Comparison of ENCODE assay signal across 11 cellular contexts in the genomic region with DNA sequence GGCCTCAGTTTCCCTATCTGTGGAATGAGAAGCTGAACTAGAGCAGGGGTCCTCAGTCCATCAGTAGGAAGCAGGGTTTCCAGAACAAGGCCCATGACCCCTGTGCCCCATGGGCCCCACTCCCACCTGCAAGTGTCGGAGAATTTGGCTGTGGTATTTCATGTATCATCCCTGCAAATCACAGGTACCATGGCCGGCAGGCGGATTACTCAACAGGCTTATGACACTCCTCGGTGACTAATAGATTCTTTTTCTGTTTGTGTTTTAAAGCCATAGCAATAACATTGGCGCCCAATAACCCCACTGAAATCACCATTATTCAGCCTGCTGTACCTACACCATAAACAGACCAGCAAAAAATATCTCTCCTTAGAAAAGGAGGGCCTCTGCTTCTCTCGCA. TPM values are rescaled to one million over a fixed set of nuclear protein-coding genes. Genes with fewer than 3 reads are reported as not detected.
DNase-seq lines count a peak whose midpoint lies in the region; ATAC-seq and TF ChIP-seq lines count a peak whose summit lies in the region.
"Had no signal": no experiment of that assay in that cellular context is flagged by ENCODE, and none has a peak within 500 bp of the region (broad histone marks: within the 10 kb centered on the region; RNA-seq: fewer than 3 reads in every experiment).

No MANE protein-coding gene starts in this region.

- DNase-seq in BJ (ENCODE audit: low read depth) (peak; percentile 46), MG63 (peak; percentile 64), choroid plexus epithelial cell (ENCODE audit: low read depth) (peak; percentile 87), osteoblast (ENCODE audit: insufficient read length, low spot score, missing footprints) (peak; percentile 95), GM13976 (ENCODE audit: low spot score) (no peak), SKM-1 (lab: John Stamatoyannopoulos, UW; ENCODE audit: unreplicated experiment) (no peak)
- DNase-seq in activated T-helper 2 cell treated with anti-CD3 and anti-CD28 coated beads, Interferon-gamma antibody, Interleukin-2, Interleukin-4, amounts not matched to agents 10 μg/mL and 5 μg/mL and 100 μg/mL, durations not matched to agents 14 hours and 24 hours and 36 hours (ENCODE audit: low spot score): no peak
- DNase-seq in effector memory CD8-positive, alpha-beta T cell: no peak
- DNase-seq: NCI-H524 had no signal

- no peaks in the 10 kb centered on the region for H3K9me3 ChIP-seq in MG63
- H3K9me3 ChIP-seq in osteoblast (ENCODE audit: low read depth, low read length): no peaks in the 10 kb centered on the region

- H3K4me3 ChIP-seq in BJ (ENCODE audit: low read depth, low read length) (no peak overlapping the region), MG63 (no peak overlapping the region), choroid plexus epithelial cell (ENCODE audit: low read depth, low read length) (no peak overlapping the region), osteoblast (ENCODE audit: insufficient read depth, low read length) (no peak overlapping the region)

- H3K4me2 ChIP-seq in osteoblast (ENCODE audit: insufficient read depth, low read length): peak overlapping the region; percentile 70

- no peak overlapping the region for H3K4me3 Mint-ChIP-seq in activated T-helper 2 cell treated with anti-CD3 and anti-CD28 coated beads, Interferon-gamma antibody, Interleukin-2, Interleukin-4, amounts not matched to agents 10 μg/mL and 5 μg/mL and 100 μg/mL, durations not matched to agents 14 hours and 24 hours and 36 hours (ENCODE audit: low read depth)
- H3K4me3 Mint-ChIP-seq in effector memory CD8-positive, alpha-beta T cell: no peak overlapping the region
- H3K4me3 Mint-ChIP-seq: central memory CD8-positive, alpha-beta T cell had no signal

- H3K36me3 Mint-ChIP-seq in activated T-helper 2 cell treated with anti-CD3 and anti-CD28 coated beads, Interferon-gamma antibody, Interleukin-2, Interleukin-4, amounts not matched to agents 10 μg/mL and 5 μg/mL and 100 μg/mL, durations not matched to agents 14 hours and 24 hours and 36 hours (ENCODE audit: low read depth): no peaks in the 10 kb centered on the region
- no peaks in the 10 kb centered on the region for H3K36me3 Mint-ChIP-seq in effector memory CD8-positive, alpha-beta T cell (ENCODE audit: insufficient read depth)

- H3K79me2 ChIP-seq in osteoblast (ENCODE audit: insufficient read depth, low read length): no peaks in the 10 kb centered on the region

- no peaks in the 10 kb centered on the region for H3K4me1 Mint-ChIP-seq in activated T-helper 2 cell treated with anti-CD3 and anti-CD28 coated beads, Interferon-gamma antibody, Interleukin-2, Interleukin-4, amounts not matched to agents 10 μg/mL and 5 μg/mL and 100 μg/mL, durations not matched to agents 14 hours and 24 hours and 36 hours (ENCODE audit: low read depth)
- peaks cover 0 to 3% of the 10 kb centered on the region in 2 donors for H3K4me1 Mint-ChIP-seq in effector memory CD8-positive, alpha-beta T cell (ENCODE audit: low read depth in 2 of 2)
- H3K4me1 Mint-ChIP-seq: central memory CD8-positive, alpha-beta T cell had no signal

- no peak for ATAC-seq in effector memory CD8-positive, alpha-beta T cell (replicated peaks)

- peak overlapping the region; percentile 48 for H2AFZ ChIP-seq in osteoblast (ENCODE audit: low read length)

- H3K36me3 ChIP-seq in BJ (ENCODE audit: control insufficient read depth, insufficient read depth, low read length): no peaks in the 10 kb centered on the region
- no peaks in the 10 kb centered on the region for H3K36me3 ChIP-seq in MG63
- H3K36me3 ChIP-seq in osteoblast (ENCODE audit: insufficient read depth, low read length): no peaks in the 10 kb centered on the region

- no peaks in the 10 kb centered on the region for H3K9me3 Mint-ChIP-seq in activated T-helper 2 cell treated with anti-CD3 and anti-CD28 coated beads, Interferon-gamma antibody, Interleukin-2, Interleukin-4, amounts not matched to agents 10 μg/mL and 5 μg/mL and 100 μg/mL, durations not matched to agents 14 hours and 24 hours and 36 hours
- H3K9me3 Mint-ChIP-seq in effector memory CD8-positive, alpha-beta T cell: no peaks in the 10 kb centered on the region
- H3K9me3 Mint-ChIP-seq: central memory CD8-positive, alpha-beta T cell had no signal

- H3K27ac Mint-ChIP-seq in activated T-helper 2 cell treated with anti-CD3 and anti-CD28 coated beads, Interferon-gamma antibody, Interleukin-2, Interleukin-4, amounts not matched to agents 10 μg/mL and 5 μg/mL and 100 μg/mL, durations not matched to agents 14 hours and 24 hours and 36 hours: no peak overlapping the region
- H3K27ac Mint-ChIP-seq in effector memory CD8-positive, alpha-beta T cell: no peak overlapping the region

- TF ChIP-seq CTCF in BJ (IDR thresholded peaks at IDR 0.05; ENCODE audit: insufficient read depth, low read depth, low read length) (no peak), choroid plexus epithelial cell (conservative IDR thresholded peaks at IDR 0.05; ENCODE audit: low read depth, low read length) (no peak), osteoblast (IDR thresholded peaks at IDR 0.05; ENCODE audit: extremely low read depth, low read depth, low read length) (no peak), GM13976 (IDR thresholded peaks at IDR 0.05; ENCODE audit: borderline replicate concordance, control extremely low read depth, extremely low read depth, insufficient read depth, missing control alignments) (no peak)

- peaks cover 26% of the 10 kb centered on the region for H3K4me1 ChIP-seq in osteoblast (ENCODE audit: insufficient read depth, low read length)

- intact Hi-C loops in activated T-helper 2 cell treated with anti-CD3 and anti-CD28 coated beads, Interferon-gamma antibody, Interleukin-2, Interleukin-4, amounts not matched to agents 10 μg/mL and 5 μg/mL and 100 μg/mL, durations not matched to agents 14 hours and 24 hours and 36 hours (cut with micrococcal nuclease): no loop called here

- POLR2A ChIA-PET in BJ (lab: Charles Lee): no interaction called here

- in situ Hi-C loops in GM13976 (cut with MboI; ENCODE audit: low sequenced_read_pairs, unreplicated experiment): no loop called here

- H3K27me3 ChIP-seq in BJ (ENCODE audit: control insufficient read depth, insufficient read depth, low read length) (peaks cover 13% of the 10 kb centered on the region), MG63 (no peaks in the 10 kb centered on the region), osteoblast (ENCODE audit: insufficient read depth, low read length) (peaks cover 21% of the 10 kb centered on the region)

- peaks cover 6% of the 10 kb centered on the region for H3K27me3 Mint-ChIP-seq in activated T-helper 2 cell treated with anti-CD3 and anti-CD28 coated beads, Interferon-gamma antibody, Interleukin-2, Interleukin-4, amounts not matched to agents 10 μg/mL and 5 μg/mL and 100 μg/mL, durations not matched to agents 14 hours and 24 hours and 36 hours (ENCODE audit: low read depth)
- H3K27me3 Mint-ChIP-seq in effector memory CD8-positive, alpha-beta T cell: peaks cover 0 to 21% of the 10 kb centered on the region in 2 donors
- H3K27me3 Mint-ChIP-seq: central memory CD8-positive, alpha-beta T cell had no signal

- CTCF ChIA-PET in BJ (lab: Yijun Ruan, JAX): interaction anchor here (0.7 to 1.7 kb wide), 4 partner anchors 53 to 64 kb away, joined by 3 to 4 read pairs (median 3); no protein-coding TSS in a partner anchor

- no peaks in the 10 kb centered on the region for H4K20me1 ChIP-seq in osteoblast (ENCODE audit: insufficient read depth, low read length)

- peak overlapping the region; percentile 86 for H3K27ac ChIP-seq in osteoblast (ENCODE audit: low read depth, low read length)
- H3K27ac ChIP-seq: HL-60 had no signal

RNA-seq across cellular contexts. Expression of a gene that starts 60.0 kb away (rescaled TPM):
- polyA plus RNA-seq in BJ (2011; rRNA removed): 0.25 and 0.26 TPM in 2 replicates
- polyA minus RNA-seq in BJ (2011; rRNA and poly(A)+ RNA removed): 0.15 TPM in 1 of 2 replicates, not detected in the other
- not detected in 2 replicates for total RNA-seq in MG63 (2014; rRNA removed; shearing (Covaris generic); ENCODE audit: low replicate concordance)
- under 0.01 and 0.36 TPM in 2 replicates for total RNA-seq in osteoblast
- 0.91 TPM in 1 of 2 replicates, not detected in the other for total RNA-seq in activated T-helper 2 cell treated with anti-CD3 and anti-CD28 coated beads, Interferon-gamma antibody, Interleukin-2, Interleukin-4, amounts not matched to agents 10 μg/mL and 5 μg/mL and 100 μg/mL, durations not matched to agents 14 hours and 24 hours and 36 hours

Comparison
In these comparisons a context has a peak if more than half of its experiments do, and no peak if none do; other contexts are left out.
1. DNase-seq: peak in BJ (single experiment), MG63 (single experiment), choroid plexus epithelial cell (single experiment) and osteoblast (single experiment); none in GM13976 (single experiment), SKM-1 (single experiment), activated T-helper 2 cell treated with anti-CD3 and anti-CD28 coated beads, Interferon-gamma antibody, Interleukin-2, Interleukin-4, amounts not matched to agents 10 μg/mL and 5 μg/mL and 100 μg/mL, durations not matched to agents 14 hours and 24 hours and 36 hours (single experiment) and effector memory CD8-positive, alpha-beta T cell (0 of 3).